ENCODE assay signal across 23 cellular contexts in the genomic region with DNA sequence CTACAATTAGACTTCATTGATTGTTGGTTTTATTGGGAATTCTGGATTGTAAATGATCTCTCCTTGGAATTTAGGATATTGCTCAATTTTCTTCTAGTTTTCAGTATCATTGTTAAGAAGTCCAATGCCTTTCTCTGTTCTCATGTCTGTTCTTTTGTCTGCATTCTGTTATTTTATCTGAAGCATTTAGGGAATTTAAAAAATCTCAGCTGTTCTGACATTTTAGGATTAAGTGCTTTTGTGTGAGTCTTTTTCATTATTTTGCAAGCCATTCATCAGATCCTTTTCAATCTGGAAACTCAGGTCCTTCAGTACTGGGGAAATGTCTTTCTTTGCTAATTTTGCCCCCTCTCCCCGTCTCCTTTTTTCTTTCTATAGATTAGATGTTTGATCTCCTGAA. TPM values are rescaled to one million over a fixed set of nuclear protein-coding genes. Genes with fewer than 3 reads are reported as not detected.
DNase-seq lines count a peak whose midpoint lies in the region; ATAC-seq, FAIRE-seq and TF ChIP-seq lines count a peak whose summit lies in the region.
"Had no signal": no experiment of that assay in that cellular context is flagged by ENCODE, and none has a peak within 500 bp of the region (broad histone marks: within the 10 kb centered on the region; RNA-seq: fewer than 3 reads in every experiment).

No MANE protein-coding gene starts in this region.

- no peak for ATAC-seq in activated T-cell treated with anti-CD3 and anti-CD28 coated beads, Interleukin-2, amount 50 U/mL, for 72 hours (replicated peaks in 1 of 2)
- no peak for ATAC-seq in pancreas
- ATAC-seq: activated T-helper 17 cell treated with anti-CD3 and anti-CD28 coated beads, Interleukin-2, amount 50 U/mL, for 72 hours; gastroesophageal sphincter; naive thymus-derived CD8-positive, alpha-beta T cell; stimulated activated naive CD8-positive, alpha-beta T cell treated with anti-CD3 and anti-CD28 coated beads, Interleukin-15, amount 100 ng/mL, for 72 hours had no signal

- H3K4me1 Mint-ChIP-seq in activated T-cell treated with anti-CD3 and anti-CD28 coated beads, Interleukin-2, amount 50 U/mL, for 72 hours (ENCODE audit: low read depth): peaks cover 14% of the 10 kb centered on the region
- peaks cover 27% of the 10 kb centered on the region for H3K4me1 Mint-ChIP-seq in nephron
- peaks cover 3% of the 10 kb centered on the region for H3K4me1 Mint-ChIP-seq in activated CD4-positive, alpha-beta memory T cell treated with anti-CD3 and anti-CD28 coated beads for 36 hours (ENCODE audit: low read depth)

- FAIRE-seq in pancreas (lab: Jason Lieb, UNC): no peak
- FAIRE-seq: small intestine, TTC549 had no signal

- no peak overlapping the region for H3K4me3 Mint-ChIP-seq in activated T-cell treated with anti-CD3 and anti-CD28 coated beads, Interleukin-2, amount 50 U/mL, for 72 hours
- no peak overlapping the region for H3K4me3 Mint-ChIP-seq in nephron
- H3K4me3 Mint-ChIP-seq in activated CD4-positive, alpha-beta memory T cell treated with anti-CD3 and anti-CD28 coated beads for 36 hours: no peak overlapping the region
- H3K4me3 Mint-ChIP-seq: activated naive CD8-positive, alpha-beta T cell treated with anti-CD3 and anti-CD28 coated beads, Interleukin-2, amount 10 ng/mL, durations not matched to agents 7 days and 5 days; activated T-helper 17 cell treated with anti-CD3 and anti-CD28 coated beads, Interleukin-2, amount 50 U/mL, for 72 hours; naive thymus-derived CD8-positive, alpha-beta T cell; stimulated activated naive CD8-positive, alpha-beta T cell treated with anti-CD3 and anti-CD28 coated beads, Interleukin-15, amount 100 ng/mL, for 72 hours had no signal

- CTCF ChIA-PET in activated CD4-positive, alpha-beta memory T cell treated with anti-CD3 and anti-CD28 coated beads for 36 hours (lab: Charles Lee): no interaction called here

- WGBS in pancreas, 2 donors: 53 to 58% methylated on average over 1 of the region's 1 CpG

- H3K4me3 ChIP-seq in pancreas: no peak overlapping the region
- H3K4me3 ChIP-seq: gastroesophageal sphincter, transverse colon had no signal

- H3K27ac ChIP-seq in pancreas: no peak overlapping the region
- H3K27ac ChIP-seq: 22Rv1, gastroesophageal sphincter, transverse colon had no signal

- H3K4me1 ChIP-seq in pancreas: peaks cover 0 to 5% (median 0%) of the 10 kb centered on the region in 3 donors

- H3K36me3 Mint-ChIP-seq in activated T-cell treated with anti-CD3 and anti-CD28 coated beads, Interleukin-2, amount 50 U/mL, for 72 hours (ENCODE audit: insufficient read depth in 2 of 2): peaks cover 0 to 2% of the 10 kb centered on the region in 2 donors
- H3K36me3 Mint-ChIP-seq in nephron (ENCODE audit: low read depth): no peaks in the 10 kb centered on the region
- no peaks in the 10 kb centered on the region for H3K36me3 Mint-ChIP-seq in activated CD4-positive, alpha-beta memory T cell treated with anti-CD3 and anti-CD28 coated beads for 36 hours
- H3K36me3 Mint-ChIP-seq: activated naive CD8-positive, alpha-beta T cell treated with anti-CD3 and anti-CD28 coated beads, Interleukin-2, amount 10 ng/mL, durations not matched to agents 7 days and 5 days; naive thymus-derived CD8-positive, alpha-beta T cell had no signal

- POLR2A ChIA-PET in activated CD4-positive, alpha-beta memory T cell treated with anti-CD3 and anti-CD28 coated beads for 36 hours (lab: Charles Lee): no interaction called here

- H3K9me3 ChIP-seq in pancreas: no peaks in the 10 kb centered on the region
- H3K9me3 ChIP-seq: gastroesophageal sphincter, transverse colon had no signal

- no peaks in the 10 kb centered on the region for H3K27me3 ChIP-seq in pancreas
- H3K27me3 ChIP-seq: gastroesophageal sphincter, transverse colon had no signal

- no peak for DNase-seq in activated T-cell treated with anti-CD3 and anti-CD28 coated beads, Interleukin-2, amount 50 U/mL, for 72 hours
- no peak for DNase-seq in activated T-cell treated with anti-CD3 and anti-CD28 coated beads, Interleukin-2, amount 50 U/mL, for 1 hour
- DNase-seq in dedifferentiated amniotic fluid mesenchymal stem cell (ENCODE audit: extremely low spot score) (peak; percentile 42), pancreas (no peak), cerebellum (ENCODE audit: low spot score) (no peak), T-helper 1 cell (no peak)
- DNase-seq in activated CD4-positive, alpha-beta memory T cell treated with anti-CD3 and anti-CD28 coated beads for 36 hours: no peak
- DNase-seq: activated naive CD8-positive, alpha-beta T cell treated with anti-CD3 and anti-CD28 coated beads, Interleukin-2, amount 10 ng/mL, durations not matched to agents 7 days and 5 days; COR-L47; dermis blood vessel endothelial cell; DND-41; naive thymus-derived CD8-positive, alpha-beta T cell; NCI-H1417 treated with DMSO at 0.1 percent for 48 hours; NCI-H69; small intestine; stimulated activated CD4-positive, alpha-beta T cell treated with anti-CD3 and anti-CD28 coated beads, Interleukin-4, amount 100 ng/mL, for 24 hours; stimulated activated naive CD8-positive, alpha-beta T cell treated with anti-CD3 and anti-CD28 coated beads, Interleukin-15, amount 100 ng/mL, for 72 hours; transverse colon had no signal

- no peaks in the 10 kb centered on the region for H3K36me3 ChIP-seq in pancreas
- H3K36me3 ChIP-seq: gastroesophageal sphincter, transverse colon had no signal

- H3K27me3 Mint-ChIP-seq in activated T-cell treated with anti-CD3 and anti-CD28 coated beads, Interleukin-2, amount 50 U/mL, for 72 hours (ENCODE audit: low read depth): peaks cover 5% of the 10 kb centered on the region
- H3K27me3 Mint-ChIP-seq in nephron (ENCODE audit: low read depth): no peaks in the 10 kb centered on the region
- H3K27me3 Mint-ChIP-seq in activated CD4-positive, alpha-beta memory T cell treated with anti-CD3 and anti-CD28 coated beads for 36 hours: peaks cover 14% of the 10 kb centered on the region

- TF ChIP-seq CTCF in nephron (IDR thresholded peaks at IDR 0.05; ENCODE audit: unreplicated experiment in 3 of 3): no peak
- TF ChIP-seq CTCF in pancreas (IDR thresholded peaks at IDR 0.05): no peak

- H3K27ac Mint-ChIP-seq in activated T-cell treated with anti-CD3 and anti-CD28 coated beads, Interleukin-2, amount 50 U/mL, for 72 hours: peak overlapping the region; percentile 66
- peak overlapping the region; percentile 38 to 93 (median 58) for H3K27ac Mint-ChIP-seq in nephron
- no peak overlapping the region for H3K27ac Mint-ChIP-seq in activated CD4-positive, alpha-beta memory T cell treated with anti-CD3 and anti-CD28 coated beads for 36 hours
- H3K27ac Mint-ChIP-seq: activated naive CD8-positive, alpha-beta T cell treated with anti-CD3 and anti-CD28 coated beads, Interleukin-2, amount 10 ng/mL, durations not matched to agents 7 days and 5 days; activated T-helper 17 cell treated with anti-CD3 and anti-CD28 coated beads, Interleukin-2, amount 50 U/mL, for 72 hours; naive thymus-derived CD8-positive, alpha-beta T cell; stimulated activated naive CD8-positive, alpha-beta T cell treated with anti-CD3 and anti-CD28 coated beads, Interleukin-15, amount 100 ng/mL, for 72 hours had no signal

- no peaks in the 10 kb centered on the region for H3K9me3 Mint-ChIP-seq in activated T-cell treated with anti-CD3 and anti-CD28 coated beads, Interleukin-2, amount 50 U/mL, for 72 hours
- H3K9me3 Mint-ChIP-seq in nephron: no peaks in the 10 kb centered on the region
- no peaks in the 10 kb centered on the region for H3K9me3 Mint-ChIP-seq in activated CD4-positive, alpha-beta memory T cell treated with anti-CD3 and anti-CD28 coated beads for 36 hours
- H3K9me3 Mint-ChIP-seq: activated naive CD8-positive, alpha-beta T cell treated with anti-CD3 and anti-CD28 coated beads, Interleukin-2, amount 10 ng/mL, durations not matched to agents 7 days and 5 days; activated T-helper 17 cell treated with anti-CD3 and anti-CD28 coated beads, Interleukin-2, amount 50 U/mL, for 72 hours; naive thymus-derived CD8-positive, alpha-beta T cell; stimulated activated naive CD8-positive, alpha-beta T cell treated with anti-CD3 and anti-CD28 coated beads, Interleukin-15, amount 100 ng/mL, for 72 hours had no signal

- intact Hi-C loops in activated CD4-positive, alpha-beta memory T cell treated with anti-CD3 and anti-CD28 coated beads for 36 hours (cut with micrococcal nuclease): loop anchor here (10.0 kb wide), 1 partner anchor 1341 kb away; no protein-coding TSS in a partner anchor
- intact Hi-C loops in pancreas (cut with DNase I): no loop called here

RNA-seq across cellular contexts. Expression of gene FER, which starts 4.4 kb away (rescaled TPM):
- 10 to 100 TPM; 12.8 to 15.5 TPM for total RNA-seq in activated T-cell treated with anti-CD3 and anti-CD28 coated beads, Interleukin-2, amount 50 U/mL, for 72 hours
- 1 to 10 TPM; 9.1 to 9.5 TPM for total RNA-seq in activated CD4-positive, alpha-beta memory T cell treated with anti-CD3 and anti-CD28 coated beads for 36 hours
- total RNA-seq in pancreas (10 to 100 TPM in 1 of 6 donors, 1 to 10 TPM in 5; 5.1 to 15.3 (median 6.8) TPM), cerebellum (63.8 TPM)
- polyA plus RNA-seq in pancreas: 1 to 10 TPM; 1.4 to 1.6 TPM
